In the genomic region with DNA sequence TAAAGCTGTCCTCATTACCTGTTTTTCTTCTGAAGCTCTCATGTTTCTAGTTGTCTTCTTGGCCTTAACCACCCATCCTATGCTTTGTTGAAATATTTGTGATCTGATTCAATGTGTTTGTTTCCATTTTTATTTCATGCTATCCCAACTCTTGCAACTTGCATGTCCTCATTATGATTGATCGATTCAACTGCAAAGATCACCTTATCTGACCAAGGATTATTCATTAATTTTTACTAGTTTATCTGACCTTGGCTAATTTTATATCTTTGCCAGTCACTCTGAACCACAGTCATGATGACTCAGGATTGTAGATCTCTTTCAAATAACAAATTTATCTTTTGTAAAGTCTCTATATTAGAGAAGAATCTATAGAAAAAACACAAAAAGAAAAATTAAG, we compare ENCODE assay signal across 28 cellular contexts.
"Had no signal": no experiment of that assay in that cellular context is flagged by ENCODE, and none has a peak within 500 bp of the region (broad histone marks: within the 10 kb centered on the region; RNA-seq: fewer than 3 reads in every experiment).

No MANE protein-coding gene starts in this region.

- H3K27me3 ChIP-seq: breast epithelium, cardiac muscle cell, esophagus squamous epithelium, gastroesophageal sphincter had no signal

- H3K36me3 ChIP-seq: breast epithelium, cardiac muscle cell, esophagus squamous epithelium, gastroesophageal sphincter, WERI-Rb-1 had no signal

- H3K27ac ChIP-seq: breast epithelium, cardiac muscle cell, coronary artery, esophagus squamous epithelium, gastroesophageal sphincter, WERI-Rb-1 had no signal

- DNase-seq: activated B cell treated with CpG ODN at 0.5 μM for 24 hours; activated CD4-positive, alpha-beta T cell treated with anti-CD3 and anti-CD28 coated beads for 48 hours; activated CD4-positive, alpha-beta T cell treated with anti-CD3 and anti-CD28 coated beads, Interleukin-2, amount 50 U/mL, for 1 hour; activated CD4-positive, alpha-beta T cell treated with anti-CD3 and anti-CD28 coated beads, Interleukin-2, amount 50 U/mL, for 48 hours; activated CD8-positive, alpha-beta memory T cell treated with anti-CD3 and anti-CD28 coated beads for 24 hours; activated CD8-positive, alpha-beta T cell treated with anti-CD3 and anti-CD28 coated beads for 36 hours; activated effector memory CD4-positive, alpha-beta T cell treated with Interleukin-2 at 50 U/mL for 16 hours; activated gamma-delta T cell treated with Interleukin-2 at 50 U/mL for 16 hours; activated naive CD4-positive, alpha-beta T cell treated with anti-CD3 and anti-CD28 coated beads, Interleukin-2, amount 50 U/mL, for 16 hours; activated naive CD4-positive, alpha-beta T cell treated with Interleukin-2 at 50 U/mL for 16 hours; activated T-cell treated with anti-CD3 and anti-CD28 coated beads, Interleukin-2, amount 50 U/mL, for 4 hours; amygdala; aorta; central memory CD4-positive, alpha-beta T cell; cerebellar nuclear complex; dermis blood vessel endothelial cell; effector CD4-positive, alpha-beta T cell; effector memory CD8-positive, alpha-beta T cell; esophagus squamous epithelium; foreskin melanocyte; T-helper 2 cell; WERI-Rb-1 had no signal

- ATAC-seq: activated CD4-positive, CD25-positive, alpha-beta regulatory T cell treated with anti-CD3 and anti-CD28 coated beads, Interleukin-2, amount 50 U/mL, for 24 hours; activated CD8-positive, alpha-beta T cell treated with anti-CD3 and anti-CD28 coated beads for 36 hours; activated T-cell treated with anti-CD3 and anti-CD28 coated beads, Interleukin-2, amount 50 U/mL, for 4 hours; activated T-helper 17 cell treated with anti-CD3 and anti-CD28 coated beads, Interleukin-2, amount 50 U/mL, for 72 hours; effector memory CD8-positive, alpha-beta T cell; gastroesophageal sphincter had no signal

- H3K9me3 ChIP-seq: breast epithelium, esophagus squamous epithelium, gastroesophageal sphincter had no signal

- H3K4me1 ChIP-seq: breast epithelium, esophagus squamous epithelium, gastroesophageal sphincter had no signal

- H3K4me3 ChIP-seq: breast epithelium, cardiac muscle cell, coronary artery, esophagus squamous epithelium, gastroesophageal sphincter had no signal
